Comparison of ENCODE assay signal across 19 cellular contexts in the genomic region with DNA sequence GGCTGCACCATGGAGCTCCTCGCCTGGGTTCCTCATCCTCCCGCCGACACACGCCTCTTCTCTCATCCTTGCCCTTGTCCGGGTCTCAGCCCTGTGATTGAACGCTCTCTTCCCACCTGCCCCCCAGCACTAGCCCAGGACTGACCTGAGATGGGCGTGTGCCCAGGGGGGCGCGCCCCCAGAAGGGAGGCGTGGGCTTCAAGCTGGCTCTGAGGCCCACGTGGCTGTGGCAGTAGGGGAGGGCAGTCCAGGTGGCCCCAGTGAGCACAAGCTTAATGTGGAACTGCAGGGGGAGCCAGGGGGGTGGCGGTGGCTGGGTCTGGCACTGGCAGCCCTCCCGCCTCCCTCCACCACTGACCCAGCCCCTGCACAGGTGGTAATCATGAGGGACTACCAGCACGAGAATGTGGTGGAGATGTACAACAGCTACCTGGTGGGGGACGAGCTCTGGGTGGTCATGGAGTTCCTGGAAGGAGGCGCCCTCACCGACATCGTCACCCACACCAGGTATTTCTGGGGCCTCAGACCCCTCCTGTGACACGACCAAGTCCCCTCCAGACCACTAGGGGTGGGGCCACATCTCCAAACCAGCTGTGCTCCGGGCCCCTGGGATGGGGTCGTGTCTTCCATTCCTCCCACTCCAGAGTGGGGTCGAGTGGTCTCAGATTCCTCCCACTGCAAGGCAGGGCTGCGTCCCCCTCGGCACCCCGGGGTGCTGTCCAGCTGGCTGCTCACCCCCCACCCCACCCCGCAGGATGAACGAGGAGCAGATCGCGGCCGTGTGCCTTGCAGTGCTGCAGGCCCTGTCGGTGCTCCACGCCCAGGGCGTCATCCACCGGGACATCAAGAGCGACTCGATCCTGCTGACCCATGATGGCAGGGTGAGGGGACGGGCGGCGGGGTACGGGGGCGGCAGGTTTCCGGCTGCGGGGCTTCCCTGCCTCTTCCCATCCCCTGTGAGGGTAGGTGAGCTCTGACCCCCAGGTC. TPM values are rescaled to one million over a fixed set of nuclear protein-coding genes. Genes with fewer than 3 reads are reported as not detected.
DNase-seq lines count a peak whose midpoint lies in the region; FAIRE-seq and TF ChIP-seq lines count a peak whose summit lies in the region.
"Had no signal": no experiment of that assay in that cellular context is flagged by ENCODE, and none has a peak within 500 bp of the region (broad histone marks: within the 10 kb centered on the region; RNA-seq: fewer than 3 reads in every experiment).

No MANE protein-coding gene starts in this region.

- H3K23me2 ChIP-seq in H1 (ENCODE audit: low read depth, low read length), result no peaks in the 10 kb centered on the region

- no peaks in the 10 kb centered on the region for H3K79me1 ChIP-seq in H1 (ENCODE audit: low read depth, low read length)

- no peak for TF ChIP-seq RAD21 in H1 (IDR thresholded peaks at IDR 0.05 in 1 of 2, conservative IDR thresholded peaks at IDR 0.05 in 1 of 2; ENCODE audit: low read depth in 2 of 2, low read length in 2 of 2)

- CTCF ChIA-PET in Calu3 (lab: Charles Lee), result interaction anchor here (0.6 kb wide), 1 partner anchor 112 kb away, joined by 5 read pairs; no protein-coding TSS in a partner anchor
- CTCF ChIA-PET in HEK293 (lab: Yijun Ruan, JAX), result interaction anchor here (0.6 to 5.1 kb wide), 5 partner anchors 12 to 635 kb away, joined by 3 to 33 read pairs (median 4); no protein-coding TSS in a partner anchor
- CTCF ChIA-PET in H1 (lab: Charles Lee; ENCODE audit: partially characterized antibody), result interaction anchor here (0.6 to 5.1 kb wide), 8 partner anchors 13 to 65 kb away, joined by 3 to 33 read pairs (median 4); a partner anchor contains a TSS

- no peak overlapping the region for H4K5ac ChIP-seq in H1 (ENCODE audit: insufficient read length, low read depth, low read length)

- H3K27me3 Mint-ChIP-seq in Calu3 (ENCODE audit: unreplicated experiment) (no peaks in the 10 kb centered on the region), progenitor cell of endocrine pancreas (no peaks in the 10 kb centered on the region)
- H3K27me3 Mint-ChIP-seq: CD4-positive, alpha-beta memory T cell had no signal

- H3K4ac ChIP-seq in H1 (replicated peaks; ENCODE audit: insufficient read length, low read depth, low read length), result no peak overlapping the region

- DNase-seq in Calu3 (no peak), H1 (ENCODE audit: low read depth in 1 of 2, low spot score in 2 of 2) (no peak), progenitor cell of endocrine pancreas (ENCODE audit: low spot score, unreplicated experiment) (no peak), KBM-7 (no peak), NCI-H2171 (lab: John Stamatoyannopoulos, UW) (no peak)
- DNase-seq: C1 segment of cervical spinal cord; CD4-positive, alpha-beta memory T cell; COR-L47; DMS153; DND-41; GOT3; H7; HCEC 1CT had no signal

- H4K91ac ChIP-seq in H1 (replicated peaks; ENCODE audit: insufficient read length, low read length), result no peak overlapping the region

- H3K27ac ChIP-seq in HEK293 (ENCODE audit: extremely low read depth, low read depth, low read length) (no peak overlapping the region), H1 (ENCODE audit: low read depth, low read length) (no peak overlapping the region)

- no peaks in the 10 kb centered on the region for H3K27me3 ChIP-seq in H1 (replicated peaks in 1 of 4; ENCODE audit: control insufficient read depth in 3 of 4, extremely low read depth in 1 of 4, insufficient read depth in 3 of 4, low read length in 3 of 4)

- no peaks in the 10 kb centered on the region for H3K4me1 ChIP-seq in HEK293 (ENCODE audit: control insufficient read depth, insufficient read depth, low read length)
- H3K4me1 ChIP-seq in H1 (replicated peaks in 1 of 4; ENCODE audit: control insufficient read depth in 3 of 4, insufficient read depth in 4 of 4, low read length in 3 of 4), result peaks cover 0 to 3% (median 1%) of the 10 kb centered on the region in 4 experiments; a peak in 3 of 7 replicates

- H3K18ac ChIP-seq in H1 (ENCODE audit: extremely low read depth, low read length), result no peak overlapping the region

- 88% methylated on average over 30 of the region's 43 CpGs; no CpG with 5 or more reads in 1 of the 2 experiments for WGBS in H1 (ENCODE audit: extremely low coverage in 1 of 2, insufficient coverage in 1 of 2, insufficient read length in 1 of 2, insufficient replicate concordance in 2 of 2, low coverage in 1 of 2, low lambda C conversion rate in 2 of 2, missing lambda C conversion rate in 1 of 2), 2 experiments

- no peak overlapping the region for H2BK5ac ChIP-seq in H1 (ENCODE audit: low read depth, low read length)

- no peak for TF ChIP-seq POLR2A in H1 (IDR thresholded peaks at IDR 0.05; ENCODE audit: control extremely low read depth in 1 of 2, low read depth in 2 of 2, low read length in 2 of 2)

- H3K36me3 ChIP-seq in HEK293 (ENCODE audit: control insufficient read depth in 2 of 2, insufficient read depth in 1 of 2, low read length in 2 of 2), result peaks cover 27 to 60% of the 10 kb centered on the region in 2 experiments
- peaks cover 0 to 33% (median 8%) of the 10 kb centered on the region in 4 experiments; a peak in 3 of 8 replicates for H3K36me3 ChIP-seq in H1 (ENCODE audit: control insufficient read depth in 2 of 4, insufficient read depth in 4 of 4, low read length in 3 of 4)

- H3K9ac ChIP-seq in H1 (replicated peaks in 1 of 4; ENCODE audit: extremely low read depth in 1 of 4, low read depth in 3 of 4, low read length in 3 of 4), result no peak overlapping the region

- no TSS peak for BruUV-seq in Calu3 (replicated peaks; lab: Mats Ljungman, UMichigan)

- no peak overlapping the region for H2BK12ac ChIP-seq in H1 (ENCODE audit: low read depth, low read length)

- H3K23ac ChIP-seq in H1 (ENCODE audit: insufficient read length), result no peak overlapping the region

- peaks cover 4 to 6% of the 10 kb centered on the region in 2 experiments for H4K20me1 ChIP-seq in H1 (replicated peaks in 1 of 2; ENCODE audit: control insufficient read depth in 1 of 2, insufficient read depth in 2 of 2, low read length in 2 of 2)

- TF ChIP-seq EP300 in H1 (IDR thresholded peaks at IDR 0.05; ENCODE audit: borderline replicate concordance in 1 of 2, low read depth in 2 of 2, low read length in 2 of 2), result no peak

- H3K4me3 ChIP-seq in HEK293 (ENCODE audit: low read depth, low read length) (no peak overlapping the region), H1 (ENCODE audit: extremely low read depth in 1 of 4, insufficient read depth in 2 of 4, low read depth in 3 of 4, low read length in 4 of 4) (no peak overlapping the region)

- intact Hi-C loops in Calu3 (cut with micrococcal nuclease; ENCODE audit: unreplicated experiment), result no loop called here

- no peak overlapping the region for H2AK5ac ChIP-seq in H1 (ENCODE audit: low read depth, low read length)

- H3K4me2 ChIP-seq in H1 (ENCODE audit: insufficient read depth in 1 of 2, low read depth in 2 of 2, low read length in 2 of 2), result no peak overlapping the region

- H3K36me3 Mint-ChIP-seq in Calu3 (ENCODE audit: insufficient read depth, unreplicated experiment) (peaks cover 56% of the 10 kb centered on the region), progenitor cell of endocrine pancreas (ENCODE audit: insufficient read depth) (peaks cover 6% of the 10 kb centered on the region)

- H3K4me3 Mint-ChIP-seq in Calu3 (ENCODE audit: low read depth, unreplicated experiment) (no peak overlapping the region), progenitor cell of endocrine pancreas (ENCODE audit: low read depth) (no peak overlapping the region)
- H3K4me3 Mint-ChIP-seq: CD4-positive, alpha-beta memory T cell had no signal

- no peak overlapping the region for H2BK20ac ChIP-seq in H1 (ENCODE audit: low read length)

- in situ Hi-C loops in KBM-7 (cut with MboI; ENCODE audit: low pct_unique_long_range_greater_than_20kb, low sequenced_read_pairs), result no loop called here

- H3K9me3 Mint-ChIP-seq in Calu3 (ENCODE audit: low read depth, unreplicated experiment) (no peaks in the 10 kb centered on the region), progenitor cell of endocrine pancreas (ENCODE audit: low read depth) (no peaks in the 10 kb centered on the region)
- H3K9me3 Mint-ChIP-seq: CD4-positive, alpha-beta memory T cell had no signal

- no peaks in the 10 kb centered on the region; a peak in 1 of 4 replicates for H3K79me2 ChIP-seq in H1 (ENCODE audit: control insufficient read depth in 1 of 2, insufficient read depth in 2 of 2, low read length in 2 of 2)

- no peak overlapping the region for H3K14ac ChIP-seq in H1 (ENCODE audit: insufficient read length)

- FAIRE-seq in H1 (lab: Jason Lieb, UNC), result no peak
- FAIRE-seq: G401.6, GM12892 had no signal

- H3K4me1 Mint-ChIP-seq in Calu3 (ENCODE audit: low read depth, unreplicated experiment) (no peaks in the 10 kb centered on the region), progenitor cell of endocrine pancreas (ENCODE audit: low read depth) (no peaks in the 10 kb centered on the region)
- H3K4me1 Mint-ChIP-seq: CD4-positive, alpha-beta memory T cell had no signal

- H3K27ac Mint-ChIP-seq in Calu3 (ENCODE audit: unreplicated experiment) (peak overlapping the region; percentile 40), progenitor cell of endocrine pancreas (peak overlapping the region; percentile 56)

- no peak for TF ChIP-seq CTCF in Calu3 (IDR thresholded peaks at IDR 0.05; ENCODE audit: unreplicated experiment)
- no peak for TF ChIP-seq CTCF in HEK293 (tag by site-specific recombination; IDR thresholded peaks at IDR 0.05)
- TF ChIP-seq CTCF in H1 (IDR thresholded peaks at IDR 0.05; ENCODE audit: control extremely low read depth in 1 of 3, insufficient read depth in 1 of 3, low read depth in 1 of 3, low read length in 3 of 3), result no peak
- no peak for TF ChIP-seq CTCF in progenitor cell of endocrine pancreas (IDR thresholded peaks at IDR 0.05; ENCODE audit: unreplicated experiment)

- no peak overlapping the region for H2AFZ ChIP-seq in H1 (ENCODE audit: low read length)

- H3K9me3 ChIP-seq in HEK293 (ENCODE audit: control insufficient read depth, insufficient read depth, low read depth, low read length) (no peaks in the 10 kb centered on the region), H1 (ENCODE audit: insufficient read depth in 2 of 2, low read depth in 1 of 2, low read length in 1 of 2) (no peaks in the 10 kb centered on the region)

- no peak overlapping the region for H2BK15ac ChIP-seq in H1 (ENCODE audit: low read length)

- no peak overlapping the region for H2BK120ac ChIP-seq in H1 (replicated peaks; ENCODE audit: low read depth, low read length)

- POLR2A ChIA-PET in HEK293 (lab: Yijun Ruan, JAX) (no interaction called here), H1 (lab: Charles Lee; ENCODE audit: partially characterized antibody) (interaction anchor here (0.6 to 1.7 kb wide), 3 partner anchors 8 to 12 kb away, joined by 3 to 5 read pairs (median 4); no protein-coding TSS in a partner anchor)

- 0 out of 2 replicates have a peak overlapping the region, but pooled peaks have one; percentile 35 for H4K8ac ChIP-seq in H1 (ENCODE audit: extremely low read depth, insufficient read depth, low read length)

- H3K56ac ChIP-seq in H1 (replicated peaks; ENCODE audit: insufficient read length, low read depth, low read length), result no peak overlapping the region

RNA-seq across cellular contexts. Expression of a gene that starts 21.9 kb away (rescaled TPM):
- total RNA-seq in Calu3 (2022), result 2.0 and 2.1 TPM in 2 replicates
- 2.8 and 3.2 TPM in 2 replicates for total RNA-seq in H1 (2021; fragmentation: NEBNext Ultra II Directional; extraction: Animal tissue kit (Norgen Biotek cat#: 25700))
- polyA plus RNA-seq in H1 (2011; rRNA removed), result 7.9 and 11.2 TPM in 2 replicates
- polyA plus RNA-seq in H1 (2011; cell fraction: cytosol; rRNA removed), result 3.8 TPM
- 3.1 TPM for polyA plus RNA-seq in H1 (2011; cell fraction: nucleus; rRNA removed)
- 1.9 to 4.0 TPM (median 2.6 TPM) in 4 replicates for polyA plus RNA-seq in H1 (2012, experiment 1 of 2)
- polyA plus RNA-seq in H1 (2012, experiment 2 of 2), result 2.5 TPM
- polyA plus RNA-seq in H1 (2013, experiment 1 of 2), result 2.1 TPM
- 2.4 TPM for polyA plus RNA-seq in H1 (2013, experiment 2 of 2)
- polyA minus RNA-seq in H1 (2011; rRNA and poly(A)+ RNA removed), result 1.7 and 3.1 TPM in 2 replicates
- 2.6 TPM for polyA minus RNA-seq in H1 (2011; cell fraction: cytosol; rRNA and poly(A)+ RNA removed)
- 1.00 TPM for polyA minus RNA-seq in H1 (2011; cell fraction: nucleus; rRNA and poly(A)+ RNA removed)
- total RNA-seq in progenitor cell of endocrine pancreas, result 0.89 and 0.93 TPM in 2 replicates
- total RNA-seq: A172; A673; CD4-positive, alpha-beta memory T cell; H7 had no signal
- polyA plus RNA-seq: CD4-positive, alpha-beta memory T cell had no signal

RNA-seq across cellular contexts. Expression of a gene that starts 29.2 kb away (rescaled TPM):
- total RNA-seq in Calu3 (2022), result not detected in 2 replicates
- total RNA-seq in H1 (2021; fragmentation: NEBNext Ultra II Directional; extraction: Animal tissue kit (Norgen Biotek cat#: 25700)), result not detected in 2 replicates
- not detected in 2 replicates for polyA plus RNA-seq in H1 (2011; rRNA removed)
- not detected for polyA plus RNA-seq in H1 (2011; cell fraction: cytosol; rRNA removed)
- not detected for polyA plus RNA-seq in H1 (2011; cell fraction: nucleus; rRNA removed)
- polyA plus RNA-seq in H1 (2012, experiment 1 of 2), result not detected in 4 replicates
- polyA plus RNA-seq in H1 (2012, experiment 2 of 2), result not detected
- not detected for polyA plus RNA-seq in H1 (2013, experiment 1 of 2)
- polyA plus RNA-seq in H1 (2013, experiment 2 of 2), result not detected
- polyA minus RNA-seq in H1 (2011; rRNA and poly(A)+ RNA removed), result not detected in 2 replicates
- polyA minus RNA-seq in H1 (2011; cell fraction: cytosol; rRNA and poly(A)+ RNA removed), result not detected
- not detected for polyA minus RNA-seq in H1 (2011; cell fraction: nucleus; rRNA and poly(A)+ RNA removed)
- not detected in 2 replicates for total RNA-seq in progenitor cell of endocrine pancreas
- total RNA-seq: A172; A673; CD4-positive, alpha-beta memory T cell; H7 had no signal
- polyA plus RNA-seq: BJ; CD4-positive, alpha-beta memory T cell had no signal

RNA-seq across cellular contexts. Expression of a gene that starts 49.3 kb away (rescaled TPM):
- 75.7 and 89.2 TPM in 2 replicates for total RNA-seq in Calu3 (2022)
- total RNA-seq in H1 (2021; fragmentation: NEBNext Ultra II Directional; extraction: Animal tissue kit (Norgen Biotek cat#: 25700)), result 64.4 and 67.6 TPM in 2 replicates
- polyA plus RNA-seq in H1 (2011; rRNA removed), result 50.7 and 107 TPM in 2 replicates
- polyA plus RNA-seq in H1 (2011; cell fraction: cytosol; rRNA removed), result 55.5 TPM
- 89.7 TPM for polyA plus RNA-seq in H1 (2011; cell fraction: nucleus; rRNA removed)
- 40.5 to 57.3 TPM (median 53.1 TPM) in 4 replicates for polyA plus RNA-seq in H1 (2012, experiment 1 of 2)
- 64.2 TPM for polyA plus RNA-seq in H1 (2012, experiment 2 of 2)
- polyA plus RNA-seq in H1 (2013, experiment 1 of 2), result 47.5 TPM
- 47.5 TPM for polyA plus RNA-seq in H1 (2013, experiment 2 of 2)
- 17.7 and 25.9 TPM in 2 replicates for polyA minus RNA-seq in H1 (2011; rRNA and poly(A)+ RNA removed)
- 39.9 TPM for polyA minus RNA-seq in H1 (2011; cell fraction: cytosol; rRNA and poly(A)+ RNA removed)
- 22.8 TPM for polyA minus RNA-seq in H1 (2011; cell fraction: nucleus; rRNA and poly(A)+ RNA removed)
- 73.9 and 75.8 TPM in 2 replicates for total RNA-seq in progenitor cell of endocrine pancreas
